In genomic region chr6:137233561-137234504, GRCh38 we compare ENCODE assay signal across 8 cellular contexts. TPM values are rescaled to one million over a fixed set of nuclear protein-coding genes. Genes with fewer than 3 reads are reported as not detected.
DNase-seq lines count a peak whose midpoint lies in the region; ATAC-seq, FAIRE-seq and TF ChIP-seq lines count a peak whose summit lies in the region.

No MANE protein-coding gene starts in this region.

- no peaks in the 10 kb centered on the region for H3K79me1 ChIP-seq in mesendoderm (ENCODE audit: low read length)

- H3K23ac ChIP-seq in mesendoderm (ENCODE audit: low read length) = no peak overlapping the region

- H4K5ac ChIP-seq in mesendoderm (ENCODE audit: low read length) = no peak overlapping the region

- in situ Hi-C loops in Caki2 (cut with HindIII; ENCODE audit: low pct_unique_long_range_greater_than_20kb, low sequenced_read_pairs) = no loop called here

- H3K27ac ChIP-seq in mesendoderm (ENCODE audit: low read depth, low read length) = no peak overlapping the region

- no peak overlapping the region for H2BK120ac ChIP-seq in mesendoderm (ENCODE audit: low read depth, low read length)

- H3K27me3 ChIP-seq in bronchial epithelial cell (ENCODE audit: control insufficient read depth, insufficient read depth, low read length) (no peaks in the 10 kb centered on the region), mesendoderm (ENCODE audit: insufficient read depth, low read length, poor library complexity) (no peaks in the 10 kb centered on the region)

- no peak for FAIRE-seq in bronchial epithelial cell (lab: Jason Lieb, UNC)
- no peak for FAIRE-seq in H54 (lab: Jason Lieb, UNC)

- no CpG with 5 or more reads among the region's 5 CpGs for WGBS in mesendoderm (ENCODE audit: extremely low coverage, insufficient coverage, low lambda C conversion rate)

- no peak overlapping the region for H3K9ac ChIP-seq in mesendoderm (ENCODE audit: low read length)

- no peak overlapping the region for H3K56ac ChIP-seq in mesendoderm (ENCODE audit: low read length)

- H2BK15ac ChIP-seq in mesendoderm (replicated peaks; ENCODE audit: low read depth) = no peak overlapping the region

- ATAC-seq in HG02642 (IDR thresholded peaks at IDR 0.05; ENCODE audit: poor library complexity, unreplicated experiment) = no peak

- TF ChIP-seq POLR2A in NB4 (IDR thresholded peaks at IDR 0.05; ENCODE audit: extremely low read depth, insufficient read length) (no peak), H54 (IDR thresholded peaks at IDR 0.05; ENCODE audit: low read depth, low read length) (no peak)

- H2BK5ac ChIP-seq in mesendoderm (ENCODE audit: low read length) = no peak overlapping the region

- H3K36me3 ChIP-seq in bronchial epithelial cell (ENCODE audit: control insufficient read depth, insufficient read depth, low read length) (no peaks in the 10 kb centered on the region), mesendoderm (ENCODE audit: control insufficient read depth, insufficient read depth, low read length) (no peaks in the 10 kb centered on the region)

- no peak for TF ChIP-seq CTCF in NB4 (IDR thresholded peaks at IDR 0.05; ENCODE audit: low read depth, low read length)
- no peak for TF ChIP-seq CTCF in bronchial epithelial cell (IDR thresholded peaks at IDR 0.05; ENCODE audit: insufficient read depth, low read length, severe bottlenecking)

- H3K4me1 ChIP-seq in mesendoderm (ENCODE audit: control insufficient read depth, low read depth, low read length) = no peaks in the 10 kb centered on the region

- no peak overlapping the region for H4K8ac ChIP-seq in mesendoderm (ENCODE audit: low read depth, low read length)

- H3K4me3 ChIP-seq in NB4 (ENCODE audit: low read depth, low read length) (no peak overlapping the region), bronchial epithelial cell (ENCODE audit: low read depth, low read length) (no peak overlapping the region), mesendoderm (ENCODE audit: low read length) (no peak overlapping the region)

- H3K18ac ChIP-seq in mesendoderm (ENCODE audit: low read length) = no peak overlapping the region

- no peak overlapping the region for H3K4ac ChIP-seq in mesendoderm (ENCODE audit: low read depth, low read length)

- H3K4me2 ChIP-seq in mesendoderm (ENCODE audit: low read length) = no peak overlapping the region

- DNase-seq in Caki2 (ENCODE audit: low read depth) (peak; percentile 74), NB4 (ENCODE audit: low read depth) (peak; percentile 92), bronchial epithelial cell (ENCODE audit: low read depth) (peak; percentile 91), mesendoderm (peak; percentile 11), SK-N-DZ (ENCODE audit: low spot score) (no peak), NCI-H2081 (lab: John Stamatoyannopoulos, UW) (no peak), H54 (ENCODE audit: insufficient read length, low spot score) (no peak)

- H3K79me2 ChIP-seq in mesendoderm (ENCODE audit: control insufficient read depth, insufficient read depth, low read length) = no peaks in the 10 kb centered on the region

- H2AK5ac ChIP-seq in mesendoderm (ENCODE audit: low read length) = no peak overlapping the region

RNA-seq across cellular contexts. Expression of gene IFNGR1, which starts 14.6 kb away (rescaled TPM):
- total RNA-seq in Caki2 (2014; rRNA removed; shearing (Covaris generic); ENCODE audit: low replicate concordance) = 51.9 and 58.4 TPM in 2 replicates
- total RNA-seq in bronchial epithelial cell = 83.5 and 94.6 TPM in 2 replicates
- 18.6 TPM for polyA plus RNA-seq in mesendoderm (2013, experiment 1 of 2)
- polyA plus RNA-seq in mesendoderm (2013, experiment 2 of 2) = 19.6 TPM
- polyA plus RNA-seq in SK-N-DZ (2014; cell fraction: cytosol; rRNA removed) = 31.9 TPM in 2 replicates
- 26.0 and 33.4 TPM in 2 replicates for polyA plus RNA-seq in SK-N-DZ (2014; cell fraction: nucleus; rRNA removed)

Comparison
In these comparisons a context has a peak if more than half of its experiments do, and no peak if none do; other contexts are left out.
1. DNase-seq: peak in Caki2 (single experiment), NB4 (single experiment), bronchial epithelial cell (single experiment) and mesendoderm (single experiment); none in SK-N-DZ (single experiment), NCI-H2081 (0 of 2) and H54 (single experiment).